ENCODE assay signal across 8 cellular contexts in genomic region chr5:42950091-42950465, GRCh38.
A peak's percentile ranks its signal among the peaks of the same experiment; 100 is the strongest.
DNase-seq lines count a peak whose midpoint lies in the region; ATAC-seq and TF ChIP-seq lines count a peak whose summit lies in the region.

No MANE protein-coding gene starts in this region.

- CTCF ChIA-PET in activated CD4-positive, alpha-beta memory T cell treated with anti-CD3 and anti-CD28 coated beads, Interleukin-2, amount 10 ng/mL, durations not matched to agents 7 days and 5 days (lab: Charles Lee): interaction anchor here (0.6 to 7.0 kb wide), 15 partner anchors 10 to 534 kb away, joined by 3 to 59 read pairs (median 12); partner anchors contain the start of gene TMEM267

- ATAC-seq in activated T-cell treated with anti-CD3 and anti-CD28 coated beads, Interleukin-2, amount 50 U/mL, for 4 hours: no peak
- ATAC-seq in gastroesophageal sphincter (no peak), GM18868 (IDR thresholded peaks at IDR 0.05; ENCODE audit: unreplicated experiment) (no peak), HG03354 (IDR thresholded peaks at IDR 0.05; ENCODE audit: poor library complexity, severe bottlenecking, unreplicated experiment) (no peak)

- H3K4me1 Mint-ChIP-seq in activated T-cell treated with anti-CD3 and anti-CD28 coated beads, Interleukin-2, amount 50 U/mL, for 4 hours (ENCODE audit: low read depth): peaks cover 32% of the 10 kb centered on the region
- H3K4me1 Mint-ChIP-seq in activated CD4-positive, alpha-beta memory T cell treated with anti-CD3 and anti-CD28 coated beads, Interleukin-2, amount 10 ng/mL, durations not matched to agents 7 days and 5 days: peaks cover 39% of the 10 kb centered on the region

- H3K9me3 Mint-ChIP-seq in activated T-cell treated with anti-CD3 and anti-CD28 coated beads, Interleukin-2, amount 50 U/mL, for 4 hours: no peaks in the 10 kb centered on the region
- peaks cover 8% of the 10 kb centered on the region for H3K9me3 Mint-ChIP-seq in activated CD4-positive, alpha-beta memory T cell treated with anti-CD3 and anti-CD28 coated beads, Interleukin-2, amount 10 ng/mL, durations not matched to agents 7 days and 5 days

- TF ChIP-seq POLR2A in gastroesophageal sphincter (IDR thresholded peaks at IDR 0.05) (no peak), thyroid gland (IDR thresholded peaks at IDR 0.05) (no peak)

- WGBS in gastroesophageal sphincter (ENCODE audit: low coverage in 1 of 2), 2 donors: 24 to 25% methylated on average over 7 of the region's 7 CpGs
- WGBS in thyroid gland, 2 donors: 22 to 23% methylated on average over 7 of the region's 7 CpGs

- intact Hi-C loops in thyroid gland (cut with DNase I): loop anchor here (5.0 kb wide), 1 partner anchor 42 kb away; no protein-coding TSS in a partner anchor

- H3K9me3 ChIP-seq in gastroesophageal sphincter: peaks cover 0 to 12% (median 0%) of the 10 kb centered on the region in 3 donors
- H3K9me3 ChIP-seq in thyroid gland: no peaks in the 10 kb centered on the region

- H3K36me3 ChIP-seq in gastroesophageal sphincter (no peaks in the 10 kb centered on the region), thyroid gland (no peaks in the 10 kb centered on the region)

- TF ChIP-seq EP300 in gastroesophageal sphincter (IDR thresholded peaks at IDR 0.05): no peak

- no peak for DNase-seq in activated T-cell treated with anti-CD3 and anti-CD28 coated beads, Interleukin-2, amount 50 U/mL, for 4 hours
- no peak for DNase-seq in activated T-cell treated with anti-CD3 and anti-CD28 coated beads, Interleukin-2, amount 50 U/mL, for 48 hours
- no peak for DNase-seq in activated CD4-positive, alpha-beta memory T cell treated with anti-CD3 and anti-CD28 coated beads, Interleukin-2, amount 10 ng/mL, durations not matched to agents 7 days and 5 days
- DNase-seq in thyroid gland (no peak), AG08396 (ENCODE audit: low spot score) (no peak)

- H3K4me1 ChIP-seq in gastroesophageal sphincter (peaks cover 0 to 37% (median 0%) of the 10 kb centered on the region in 3 donors), thyroid gland (peaks cover 28 to 30% of the 10 kb centered on the region in 2 donors)

- TF ChIP-seq CTCF in gastroesophageal sphincter (IDR thresholded peaks at IDR 0.05) (no peak), thyroid gland (IDR thresholded peaks at IDR 0.05) (no peak)

- peak overlapping the region; percentile 94 for H3K4me3 Mint-ChIP-seq in activated T-cell treated with anti-CD3 and anti-CD28 coated beads, Interleukin-2, amount 50 U/mL, for 4 hours
- H3K4me3 Mint-ChIP-seq in activated CD4-positive, alpha-beta memory T cell treated with anti-CD3 and anti-CD28 coated beads, Interleukin-2, amount 10 ng/mL, durations not matched to agents 7 days and 5 days: peak overlapping the region; percentile 85

- H3K27me3 ChIP-seq in gastroesophageal sphincter (peaks cover 100% of the 10 kb centered on the region), thyroid gland (peaks cover 58% of the 10 kb centered on the region)

- H3K27me3 Mint-ChIP-seq in activated T-cell treated with anti-CD3 and anti-CD28 coated beads, Interleukin-2, amount 50 U/mL, for 4 hours (ENCODE audit: low read depth): no peaks in the 10 kb centered on the region
- no peaks in the 10 kb centered on the region for H3K27me3 Mint-ChIP-seq in activated CD4-positive, alpha-beta memory T cell treated with anti-CD3 and anti-CD28 coated beads, Interleukin-2, amount 10 ng/mL, durations not matched to agents 7 days and 5 days

- peak overlapping the region in 1 of 2 donors; percentile 57 for H3K4me3 ChIP-seq in gastroesophageal sphincter
- no peak overlapping the region for H3K4me3 ChIP-seq in thyroid gland (replicated peaks in 1 of 3)

- POLR2A ChIA-PET in activated CD4-positive, alpha-beta memory T cell treated with anti-CD3 and anti-CD28 coated beads, Interleukin-2, amount 10 ng/mL, durations not matched to agents 7 days and 5 days (lab: Charles Lee): interaction anchor here (0.6 to 7.8 kb wide), 21 partner anchors 10 to 1046 kb away, joined by 3 to 393 read pairs (median 9); partner anchors contain the start of genes ANXA2R, C5orf34, HMGCS1 and NNT

- H3K27ac ChIP-seq in gastroesophageal sphincter: peak overlapping the region in 3 of 4 donors; percentile 69 to 83 (median 80)
- H3K27ac ChIP-seq in thyroid gland: peak overlapping the region; percentile 71 to 86 (median 83)

- no peaks in the 10 kb centered on the region for H3K36me3 Mint-ChIP-seq in activated T-cell treated with anti-CD3 and anti-CD28 coated beads, Interleukin-2, amount 50 U/mL, for 4 hours (ENCODE audit: insufficient read depth)
- peaks cover 22% of the 10 kb centered on the region for H3K36me3 Mint-ChIP-seq in activated CD4-positive, alpha-beta memory T cell treated with anti-CD3 and anti-CD28 coated beads, Interleukin-2, amount 10 ng/mL, durations not matched to agents 7 days and 5 days (ENCODE audit: low read depth)

- H3K27ac Mint-ChIP-seq in activated CD4-positive, alpha-beta memory T cell treated with anti-CD3 and anti-CD28 coated beads, Interleukin-2, amount 10 ng/mL, durations not matched to agents 7 days and 5 days: peak overlapping the region; percentile 100
